In the genomic region with DNA sequence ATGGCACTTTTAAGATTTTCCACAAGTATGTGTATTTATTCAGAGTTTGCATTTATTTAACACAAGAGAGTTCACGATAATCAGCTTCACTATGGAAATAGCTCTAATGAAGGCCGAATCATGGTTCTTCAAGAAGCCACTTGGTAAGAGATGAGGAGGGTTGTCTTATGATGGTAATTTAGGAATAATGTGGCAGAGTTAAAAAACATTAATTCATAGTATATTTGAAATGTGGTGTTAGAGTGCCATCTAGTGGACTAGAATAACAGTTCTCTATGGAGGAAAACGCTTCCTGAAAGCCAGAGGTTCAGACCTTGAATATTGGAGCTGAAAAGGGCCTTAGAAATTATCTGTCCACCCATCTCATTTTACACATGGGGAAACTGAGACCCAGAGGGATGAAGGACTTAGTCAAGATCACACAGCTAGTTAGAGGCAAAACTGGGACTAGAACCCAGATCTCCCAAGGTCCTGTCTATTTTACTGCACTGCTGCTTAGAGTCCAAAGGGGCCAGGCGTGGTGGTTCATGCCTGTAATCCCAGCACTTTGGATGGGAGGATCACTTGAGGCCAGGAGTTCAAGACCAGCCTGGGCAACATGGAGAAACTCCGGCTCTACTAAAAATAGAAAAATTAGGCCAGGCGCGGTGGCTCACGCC, we compare ENCODE assay signal across 8 cellular contexts. TPM values are rescaled to one million over a fixed set of nuclear protein-coding genes. Genes with fewer than 3 reads are reported as not detected.
DNase-seq lines count a peak whose midpoint lies in the region; ATAC-seq and TF ChIP-seq lines count a peak whose summit lies in the region.

No MANE protein-coding gene starts in this region.

- H3K27ac Mint-ChIP-seq in osteocyte (ENCODE audit: unreplicated experiment) = peak overlapping the region; percentile 47

- H3K27me3 Mint-ChIP-seq in osteocyte (ENCODE audit: unreplicated experiment) = no peaks in the 10 kb centered on the region

- H3K4me3 ChIP-seq in fibroblast of pulmonary artery (replicated peaks; ENCODE audit: low read depth, low read length) = no peak overlapping the region

- H3K4me3 Mint-ChIP-seq in osteocyte (ENCODE audit: unreplicated experiment) = no peak overlapping the region

- H3K4me1 Mint-ChIP-seq in osteocyte (ENCODE audit: unreplicated experiment) = peaks cover 14% of the 10 kb centered on the region

- H3K36me3 Mint-ChIP-seq in osteocyte (ENCODE audit: unreplicated experiment) = peaks cover 28% of the 10 kb centered on the region

- peak; percentile 49 for DNase-seq in DMS153 treated with DMSO at 0.1 percent for 48 hours (lab: John Stamatoyannopoulos, UW; ENCODE audit: unreplicated experiment)
- DNase-seq in DMS153 (lab: John Stamatoyannopoulos, UW) = no peak
- peak; percentile 44 for DNase-seq in LoVo (ENCODE audit: low spot score)
- DNase-seq in SKM-1 (lab: John Stamatoyannopoulos, UW; ENCODE audit: unreplicated experiment) = peak; percentile 7
- peak; percentile 74 for DNase-seq in fibroblast of pulmonary artery (ENCODE audit: low read depth)
- DNase-seq in osteocyte (ENCODE audit: extremely low spot score, unreplicated experiment) = no peak

- TF ChIP-seq CTCF in fibroblast of pulmonary artery (IDR thresholded peaks at IDR 0.05; ENCODE audit: low read length, missing control alignments) (peak; percentile 58), osteocyte (IDR thresholded peaks at IDR 0.05) (peak; percentile 75)

- no peak for ATAC-seq in HG02798 (IDR thresholded peaks at IDR 0.05; ENCODE audit: poor library complexity, unreplicated experiment)
- ATAC-seq in HG03378 (IDR thresholded peaks at IDR 0.05; ENCODE audit: unreplicated experiment) = no peak

- H3K9me3 Mint-ChIP-seq in osteocyte (ENCODE audit: unreplicated experiment) = no peaks in the 10 kb centered on the region

RNA-seq across cellular contexts. Expression of a gene that starts 33.8 kb away (rescaled TPM):
- total RNA-seq in osteocyte = 301 and 304 TPM in 2 replicates

Comparison
In these comparisons a context has a peak if more than half of its experiments do, and no peak if none do; other contexts are left out.
1. DNase-seq: peak in DMS153 treated with DMSO at 0.1 percent for 48 hours (single experiment), LoVo (single experiment), SKM-1 (single experiment) and fibroblast of pulmonary artery (single experiment); none in DMS153 (single experiment) and osteocyte (single experiment).